Comparison of ENCODE assay signal across 1 cellular context in genomic region chr1:51297401-51298321, GRCh38.
TF ChIP-seq lines count a peak whose summit lies in the region.

No MANE protein-coding gene starts in this region.

TF ChIP-seq in HCT116, 20 proteins besides CTCF, POLR2A, EP300 and RAD21 (continued from another document):
- TF ChIP-seq ATF3 (IDR thresholded peaks at IDR 0.05), result no peak
TF ChIP-seq in HCT116: peak in this region for 0.
